29 cellular contexts compared by ENCODE assay signal in the genomic region with DNA sequence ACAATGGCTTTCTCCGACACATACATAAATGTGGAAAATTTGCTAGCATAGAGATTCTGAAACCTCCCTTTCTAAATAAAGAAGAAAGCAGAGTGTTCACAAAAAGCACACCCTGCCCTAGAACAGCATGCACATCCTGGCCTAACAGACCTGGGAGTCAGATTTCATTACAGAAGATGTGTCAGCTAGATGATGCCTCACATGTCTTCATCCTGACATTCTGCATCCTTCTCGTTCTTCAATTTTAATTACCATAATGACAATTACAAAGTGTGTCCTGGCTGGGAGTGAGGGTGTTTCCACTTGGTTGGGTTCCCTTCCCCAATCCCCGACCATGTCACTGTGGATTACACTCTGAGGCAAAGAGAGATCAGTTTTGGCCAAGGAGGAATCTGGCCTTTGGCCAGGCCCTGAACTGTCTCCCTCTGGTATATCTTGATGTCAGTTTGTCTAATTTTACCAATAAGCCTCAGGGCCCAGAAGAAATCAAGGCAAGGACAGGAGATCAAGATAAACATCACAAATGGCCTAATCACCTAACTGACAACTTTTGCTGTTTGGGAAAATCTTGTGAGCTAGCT.
A peak's percentile ranks its signal among the peaks of the same experiment; 100 is the strongest.
DNase-seq lines count a peak whose midpoint lies in the region; ATAC-seq, FAIRE-seq and TF ChIP-seq lines count a peak whose summit lies in the region.
"Had no signal": no experiment of that assay in that cellular context is flagged by ENCODE, and none has a peak within 500 bp of the region (broad histone marks: within the 10 kb centered on the region; RNA-seq: fewer than 3 reads in every experiment).

No MANE protein-coding gene starts in this region.

- no peak overlapping the region for H3K4me2 ChIP-seq in GM12878 (ENCODE audit: control insufficient read depth, insufficient read depth)
- H3K4me2 ChIP-seq in trophoblast cell (ENCODE audit: low read length), result no peak overlapping the region

- TF ChIP-seq CTCF in GM12878 (IDR thresholded peaks at IDR 0.05 in 2 of 3, conservative IDR thresholded peaks at IDR 0.05 in 1 of 3; ENCODE audit: control insufficient read depth in 2 of 3, extremely low read depth in 1 of 3, insufficient read depth in 1 of 3, low read depth in 3 of 3, low read length in 3 of 3) (no peak), fibroblast of mammary gland (conservative IDR thresholded peaks at IDR 0.05; ENCODE audit: control insufficient read depth, insufficient read depth, low read depth, low read length) (no peak), chondrocyte (IDR thresholded peaks at IDR 0.05) (no peak)

- no peaks in the 10 kb centered on the region for H3K36me3 Mint-ChIP-seq in chondrocyte (ENCODE audit: low read depth)
- H3K36me3 Mint-ChIP-seq: CD8-positive, alpha-beta T cell had no signal

- no peak overlapping the region for H4K8ac ChIP-seq in trophoblast cell (ENCODE audit: low read depth, low read length)

- no peak for ATAC-seq in GM12878
- no peak for ATAC-seq in HG02588 (IDR thresholded peaks at IDR 0.05; ENCODE audit: unreplicated experiment)
- ATAC-seq: CD8-positive, alpha-beta T cell; HepG2; K562 had no signal

- no peak for FAIRE-seq in GM12878 (lab: Jason Lieb, UNC)
- no peak for FAIRE-seq in GM12892 (lab: Jason Lieb, UNC)
- FAIRE-seq: GM18507, H54, HepG2, K562 had no signal

- no peak for TF ChIP-seq EP300 in GM12878 (IDR thresholded peaks at IDR 0.05; ENCODE audit: borderline replicate concordance in 1 of 2, control insufficient read depth in 1 of 2, low read depth in 2 of 2, low read length in 2 of 2)

- no peak for TF ChIP-seq POLR2A in GM12878 (IDR thresholded peaks at IDR 0.05; ENCODE audit: low read depth, low read length)
- no peak for TF ChIP-seq POLR2A in GM12892 (IDR thresholded peaks at IDR 0.05; ENCODE audit: low read depth, low read length)

- no peaks in the 10 kb centered on the region for H3K27me3 Mint-ChIP-seq in chondrocyte (ENCODE audit: low read depth)

- H3K9me3 Mint-ChIP-seq in chondrocyte (ENCODE audit: low read depth), result no peaks in the 10 kb centered on the region
- H3K9me3 Mint-ChIP-seq: CD8-positive, alpha-beta T cell had no signal

- no peak overlapping the region for H3K23ac ChIP-seq in trophoblast cell (ENCODE audit: low read length)

- H3K9ac ChIP-seq in GM12878 (ENCODE audit: control insufficient read depth, insufficient read depth, low read length), result no peak overlapping the region
- H3K9ac ChIP-seq in trophoblast cell (ENCODE audit: low read length), result no peak overlapping the region

- no peaks in the 10 kb centered on the region for H3K79me2 ChIP-seq in GM12878 (ENCODE audit: control insufficient read depth, insufficient read depth, low read length)
- H3K79me2 ChIP-seq in trophoblast cell (ENCODE audit: control insufficient read depth, insufficient read depth, low read length, poor library complexity), result no peaks in the 10 kb centered on the region

- no peaks in the 10 kb centered on the region for H4K20me1 ChIP-seq in GM12878 (ENCODE audit: control insufficient read depth, insufficient read depth)

- no peaks in the 10 kb centered on the region for H3K36me3 ChIP-seq in GM12878 (ENCODE audit: control insufficient read depth in 2 of 2, insufficient read depth in 2 of 2, low read length in 1 of 2)
- H3K36me3 ChIP-seq in trophoblast cell (ENCODE audit: control insufficient read depth in 1 of 2, insufficient read depth in 2 of 2, low read length in 2 of 2), result no peaks in the 10 kb centered on the region
- H3K36me3 ChIP-seq: SJSA1 had no signal

- no peak overlapping the region for H2AK5ac ChIP-seq in trophoblast cell (ENCODE audit: low read length)

- no peak overlapping the region for H3K4ac ChIP-seq in trophoblast cell (ENCODE audit: low read depth, low read length)

- TSS peak; percentile 38 for BruUV-seq in GM12878 (replicated peaks; lab: Mats Ljungman, UMichigan)

- H3K27me3 ChIP-seq in GM12878 (replicated peaks in 1 of 2; ENCODE audit: control insufficient read depth in 2 of 2, insufficient read depth in 2 of 2, low read length in 1 of 2) (no peaks in the 10 kb centered on the region), trophoblast cell (ENCODE audit: insufficient read depth, low read length) (no peaks in the 10 kb centered on the region)
- H3K27me3 ChIP-seq: SJSA1 had no signal

- H3K18ac ChIP-seq in trophoblast cell (ENCODE audit: low read length), result no peak overlapping the region

- H3K9me3 ChIP-seq in GM12878 (replicated peaks; ENCODE audit: control insufficient read depth, insufficient read depth, low read length), result no peaks in the 10 kb centered on the region; the same call in 2 of the 3 replicates
- H3K9me3 ChIP-seq in trophoblast cell (ENCODE audit: insufficient read depth, low read depth, low read length), result peaks cover 2% of the 10 kb centered on the region
- H3K9me3 ChIP-seq: Caco-2, SJSA1 had no signal

- no peak overlapping the region for H3K4me3 ChIP-seq in GM12878
- no peak overlapping the region for H3K4me3 ChIP-seq in fibroblast of mammary gland (ENCODE audit: control insufficient read depth, low read depth, low read length)
- no peak overlapping the region for H3K4me3 ChIP-seq in trophoblast cell (ENCODE audit: low read depth, low read length)
- H3K4me3 ChIP-seq: K562, SJSA1 had no signal

- CTCF ChIA-PET in GM12878 (lab: Yijun Ruan, JAX), result no interaction called here

- H3K27ac ChIP-seq in GM12878 (ENCODE audit: control insufficient read depth, insufficient read depth) (no peak overlapping the region), trophoblast cell (ENCODE audit: low read depth, low read length) (no peak overlapping the region)
- H3K27ac ChIP-seq: C4-2B, SJSA1 had no signal

- no peak overlapping the region for H2BK12ac ChIP-seq in trophoblast cell (ENCODE audit: low read length)

- H3K4me1 Mint-ChIP-seq in chondrocyte (ENCODE audit: low read depth), result no peaks in the 10 kb centered on the region

- no peak overlapping the region for H4K91ac ChIP-seq in trophoblast cell (ENCODE audit: low read depth, low read length)

- H2AFZ ChIP-seq in GM12878 (ENCODE audit: control insufficient read depth, low read depth, low read length) (no peak overlapping the region), trophoblast cell (ENCODE audit: insufficient read depth, low read length, poor library complexity) (no peak overlapping the region)

- H3K14ac ChIP-seq in trophoblast cell (ENCODE audit: low read length), result no peak overlapping the region

- DNase-seq in HT1080 (ENCODE audit: low read depth) (peak; percentile 26), GM12878 (ENCODE audit: low read depth, low spot score) (no peak), fibroblast of mammary gland (ENCODE audit: low read depth) (peak; percentile 26), retina (peak; percentile 38), chondrocyte (ENCODE audit: low spot score) (no peak), trophoblast cell (no peak), GM12892 (ENCODE audit: insufficient read length) (no peak)
- DNase-seq: Caco-2; CD8-positive, alpha-beta T cell; DMS79; EL; GF-D8; Kasumi-1; MV-4-11; NCI-H1105; NCI-H1436 treated with DMSO at 0.1 percent for 48 hours; NCI-H1930; NCI-H2227 treated with DMSO at 0.1 percent for 48 hours; NCI-H526 treated with DMSO at 0.1 percent for 48 hours; Right ventricle myocardium superior; RPMI8226 had no signal

- H4K12ac ChIP-seq in trophoblast cell (ENCODE audit: low read depth, low read length), result no peak overlapping the region

- in situ Hi-C loops in GM12878 (cut with MboI), result no loop called here

- peaks cover 20% of the 10 kb centered on the region for H3K4me1 ChIP-seq in GM12878 (ENCODE audit: control insufficient read depth, insufficient read depth, low read length)
- H3K4me1 ChIP-seq in trophoblast cell (ENCODE audit: control insufficient read depth in 1 of 2, insufficient read depth in 2 of 2, low read length in 2 of 2), result no peaks in the 10 kb centered on the region
- H3K4me1 ChIP-seq: SJSA1 had no signal

- no peak for TF ChIP-seq RAD21 in GM12878 (IDR thresholded peaks at IDR 0.05; ENCODE audit: insufficient read depth, low read depth, low read length)

- no peak overlapping the region for H3K4me3 Mint-ChIP-seq in chondrocyte (ENCODE audit: unreplicated experiment)
- H3K4me3 Mint-ChIP-seq: B cell; CD8-positive, alpha-beta T cell had no signal

- no peaks in the 10 kb centered on the region for H3K79me1 ChIP-seq in trophoblast cell (ENCODE audit: low read length)

- intact Hi-C loops in GM12878 (cut with micrococcal nuclease; ENCODE audit: unreplicated experiment), result no loop called here

- 31% methylated on average over 3 of the region's 3 CpGs for WGBS in GM12878 (ENCODE audit: insufficient coverage, insufficient replicate concordance, low lambda C conversion rate, missing lambda C conversion rate)
- no CpG with 5 or more reads among the region's 3 CpGs for WGBS in trophoblast cell (ENCODE audit: extremely low coverage, insufficient coverage, insufficient read length)

- RAD21 ChIA-PET in GM12878 (lab: Charles Lee; ENCODE audit: unreplicated experiment), result no interaction called here

- SMC1A ChIA-PET in GM12878 (lab: Charles Lee; ENCODE audit: uncharacterized antibody, unreplicated experiment), result interaction anchor here (0.6 kb wide), 2 partner anchors 44 to 188 kb away, joined by 3 read pairs; no protein-coding TSS in a partner anchor

- H3K27ac Mint-ChIP-seq in chondrocyte (ENCODE audit: unreplicated experiment), result no peak overlapping the region
- H3K27ac Mint-ChIP-seq: B cell; CD8-positive, alpha-beta T cell had no signal

- POLR2A ChIA-PET in GM12878 (lab: Charles Lee), result interaction anchor here (0.6 kb wide), 1 partner anchor 40 kb away, joined by 9 read pairs; no protein-coding TSS in a partner anchor

- no peak overlapping the region for H2BK120ac ChIP-seq in trophoblast cell (ENCODE audit: insufficient read depth, low read length, poor library complexity)

- no peak overlapping the region for H2BK5ac ChIP-seq in trophoblast cell (ENCODE audit: low read depth, low read length, poor library complexity)

TF ChIP-seq in GM12878, 131 proteins besides CTCF, POLR2A, EP300 and RAD21 (continues in another document):
- no peak for TF ChIP-seq ZZZ3 (IDR thresholded peaks at IDR 0.05; ENCODE audit: control insufficient read depth, insufficient read length, low read depth)

Comparison
In these comparisons a context has a peak if more than half of its experiments do, and no peak if none do; other contexts are left out.
1. DNase-seq: peak in HT1080 (single experiment), fibroblast of mammary gland (single experiment) and retina (single experiment); none in GM12878 (single experiment), chondrocyte (single experiment), trophoblast cell (0 of 2) and GM12892 (single experiment).